24 cellular contexts compared by ENCODE assay signal in genomic region chr10:102027261-102027660, GRCh38.
"Had no signal": no experiment of that assay in that cellular context is flagged by ENCODE, and none has a peak within 500 bp of the region (broad histone marks: within the 10 kb centered on the region; RNA-seq: fewer than 3 reads in every experiment).

No MANE protein-coding gene starts in this region.

- H3K27me3 Mint-ChIP-seq: dendritic cell treated with granulocyte-macrophage colony-stimulating factor and Interleukin-4, amounts not matched to agents 40 ng/mL and 50 ng/mL, for 4 days had no signal

- H3K4me1 Mint-ChIP-seq: endodermal cell had no signal

- H3K27ac Mint-ChIP-seq: dendritic cell treated with granulocyte-macrophage colony-stimulating factor and Interleukin-4, amounts not matched to agents 40 ng/mL and 50 ng/mL, for 4 days; endodermal cell had no signal

- H3K36me3 ChIP-seq: colonic mucosa had no signal

- H3K4me1 ChIP-seq: colonic mucosa, esophagus muscularis mucosa, esophagus squamous epithelium, foreskin keratinocyte, gastrocnemius medialis, gastroesophageal sphincter had no signal

- H3K27me3 ChIP-seq: colonic mucosa, dorsolateral prefrontal cortex, esophagus muscularis mucosa, esophagus squamous epithelium, foreskin keratinocyte, gastrocnemius medialis, gastroesophageal sphincter, heart left ventricle, heart right ventricle had no signal

- ATAC-seq: esophagus mucosa, foreskin keratinocyte, gastrocnemius medialis, gastroesophageal sphincter, heart left ventricle, heart right ventricle had no signal

- H3K9me3 ChIP-seq: colonic mucosa, esophagus muscularis mucosa, esophagus squamous epithelium, gastrocnemius medialis, gastroesophageal sphincter, heart left ventricle, heart right ventricle had no signal

- DNase-seq: colonic mucosa; cortex of kidney; dermis blood vessel endothelial cell; dorsolateral prefrontal cortex; effector CD4-positive, alpha-beta T cell; effector CD8-positive, alpha-beta T cell; effector memory CD4-positive, alpha-beta T cell; endodermal cell; erythroblast; esophagus squamous epithelium; foreskin fibroblast; foreskin keratinocyte; foreskin melanocyte; gastrocnemius medialis; glutamatergic neuron; head of caudate nucleus; heart left ventricle; heart right ventricle had no signal

- H3K4me3 ChIP-seq: colonic mucosa, coronary artery, dorsolateral prefrontal cortex, esophagus muscularis mucosa, esophagus squamous epithelium, gastrocnemius medialis, gastroesophageal sphincter, heart left ventricle, heart right ventricle had no signal

- H3K9me3 Mint-ChIP-seq: dendritic cell treated with granulocyte-macrophage colony-stimulating factor and Interleukin-4, amounts not matched to agents 40 ng/mL and 50 ng/mL, for 4 days; endodermal cell had no signal

- H3K27ac ChIP-seq: colonic mucosa, coronary artery, dorsolateral prefrontal cortex, epithelial cell of prostate, esophagus muscularis mucosa, esophagus squamous epithelium, foreskin keratinocyte, gastrocnemius medialis, gastroesophageal sphincter, heart left ventricle, heart right ventricle had no signal

- H3K4me3 Mint-ChIP-seq: dendritic cell treated with granulocyte-macrophage colony-stimulating factor and Interleukin-4, amounts not matched to agents 40 ng/mL and 50 ng/mL, for 4 days; endodermal cell had no signal
